ENCODE assay signal across 1 cellular context in the genomic region with DNA sequence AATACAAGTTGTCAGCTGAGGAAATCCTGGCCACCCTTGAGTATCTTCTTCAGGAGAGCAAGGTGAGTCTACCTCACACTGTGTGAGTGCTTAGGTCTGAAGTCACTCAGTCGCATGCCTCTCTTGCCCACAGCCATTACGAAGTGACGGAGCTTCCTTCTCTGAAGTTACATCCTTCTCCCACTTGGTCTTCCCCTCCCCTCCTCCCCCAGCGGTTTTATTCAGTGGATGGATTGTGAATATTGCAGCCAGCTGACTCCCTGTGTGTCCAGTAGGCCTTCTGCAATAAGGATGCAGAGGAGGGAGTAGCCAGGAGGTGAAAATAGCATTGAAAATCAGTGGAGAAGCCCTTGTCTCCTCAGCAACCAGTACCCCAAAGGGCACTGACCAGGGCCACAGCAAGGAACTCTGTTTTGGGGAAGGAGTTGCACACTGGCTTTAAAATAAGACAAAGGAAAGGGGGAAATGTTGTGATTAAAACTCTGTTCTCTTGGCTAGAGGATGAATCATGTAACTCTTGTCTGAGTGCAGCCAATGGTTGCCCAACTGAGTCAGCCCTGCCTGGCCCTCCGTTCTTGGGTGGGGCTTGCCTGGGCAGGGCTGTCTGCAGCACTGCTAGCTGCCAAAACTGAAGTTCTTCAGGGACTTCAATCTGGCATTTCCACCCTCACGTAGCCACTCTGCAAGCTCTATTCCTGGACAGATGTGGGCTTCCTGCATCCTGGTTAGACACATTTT.
TF ChIP-seq lines count a peak whose summit lies in the region.

No MANE protein-coding gene starts in this region.

TF ChIP-seq in HEK293, 187 proteins besides CTCF, POLR2A, EP300 and RAD21 (continued from another document):
- TF ChIP-seq, protein P1, sequence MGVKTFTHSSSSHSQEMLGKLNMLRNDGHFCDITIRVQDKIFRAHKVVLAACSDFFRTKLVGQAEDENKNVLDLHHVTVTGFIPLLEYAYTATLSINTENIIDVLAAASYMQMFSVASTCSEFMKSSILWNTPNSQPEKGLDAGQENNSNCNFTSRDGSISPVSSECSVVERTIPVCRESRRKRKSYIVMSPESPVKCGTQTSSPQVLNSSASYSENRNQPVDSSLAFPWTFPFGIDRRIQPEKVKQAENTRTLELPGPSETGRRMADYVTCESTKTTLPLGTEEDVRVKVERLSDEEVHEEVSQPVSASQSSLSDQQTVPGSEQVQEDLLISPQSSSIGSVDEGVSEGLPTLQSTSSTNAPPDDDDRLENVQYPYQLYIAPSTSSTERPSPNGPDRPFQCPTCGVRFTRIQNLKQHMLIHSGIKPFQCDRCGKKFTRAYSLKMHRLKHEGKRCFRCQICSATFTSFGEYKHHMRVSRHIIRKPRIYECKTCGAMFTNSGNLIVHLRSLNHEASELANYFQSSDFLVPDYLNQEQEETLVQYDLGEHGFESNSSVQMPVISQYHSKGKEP (tag by site-specific recombination; IDR thresholded peaks at IDR 0.05), result no peak
- TF ChIP-seq ZNF211 (tag by site-specific recombination; IDR thresholded peaks at IDR 0.05; ENCODE audit: low read depth) (no peak), IKZF3 (tag by site-specific recombination; IDR thresholded peaks at IDR 0.05) (no peak), ZSCAN30 (tag by site-specific recombination; IDR thresholded peaks at IDR 0.05) (no peak), ZNF629 (tag by site-specific recombination; IDR thresholded peaks at IDR 0.05) (peak; percentile 15; the same call in 1 of the 2 replicates), ZNF292 (tag by site-specific recombination; IDR thresholded peaks at IDR 0.05; ENCODE audit: borderline replicate concordance, low read depth) (no peak), MEIS1 (CRISPR knock-in tag; IDR thresholded peaks at IDR 0.05; ENCODE audit: borderline replicate concordance) (no peak), ZNF175 (tag by site-specific recombination; IDR thresholded peaks at IDR 0.05) (no peak), WT1 (tag by site-specific recombination; IDR thresholded peaks at IDR 0.05) (no peak), ZNF239 (tag by site-specific recombination; IDR thresholded peaks at IDR 0.05) (no peak), ZNF366 (tag by site-specific recombination; conservative IDR thresholded peaks at IDR 0.05) (0 out of 2 replicates have a peak, but pooled peaks have one; percentile 25), TCF7L2 (IDR thresholded peaks at IDR 0.05; ENCODE audit: borderline replicate concordance, low read depth, low read length) (no peak), ZFP3 (tag by site-specific recombination; IDR thresholded peaks at IDR 0.05; ENCODE audit: low read depth) (no peak), SP2 (tag by site-specific recombination; IDR thresholded peaks at IDR 0.05) (peak; percentile 30), ZNF561 (tag by site-specific recombination; IDR thresholded peaks at IDR 0.05; ENCODE audit: borderline replicate concordance) (no peak), ZNF473 (tag by site-specific recombination; IDR thresholded peaks at IDR 0.05) (no peak), GLIS1 (tag by site-specific recombination; IDR thresholded peaks at IDR 0.05) (peak; percentile 61), ZNF521 (tag by site-specific recombination; IDR thresholded peaks at IDR 0.05) (no peak), GLI4 (tag by site-specific recombination; IDR thresholded peaks at IDR 0.05) (no peak)
- TF ChIP-seq, protein P2, sequence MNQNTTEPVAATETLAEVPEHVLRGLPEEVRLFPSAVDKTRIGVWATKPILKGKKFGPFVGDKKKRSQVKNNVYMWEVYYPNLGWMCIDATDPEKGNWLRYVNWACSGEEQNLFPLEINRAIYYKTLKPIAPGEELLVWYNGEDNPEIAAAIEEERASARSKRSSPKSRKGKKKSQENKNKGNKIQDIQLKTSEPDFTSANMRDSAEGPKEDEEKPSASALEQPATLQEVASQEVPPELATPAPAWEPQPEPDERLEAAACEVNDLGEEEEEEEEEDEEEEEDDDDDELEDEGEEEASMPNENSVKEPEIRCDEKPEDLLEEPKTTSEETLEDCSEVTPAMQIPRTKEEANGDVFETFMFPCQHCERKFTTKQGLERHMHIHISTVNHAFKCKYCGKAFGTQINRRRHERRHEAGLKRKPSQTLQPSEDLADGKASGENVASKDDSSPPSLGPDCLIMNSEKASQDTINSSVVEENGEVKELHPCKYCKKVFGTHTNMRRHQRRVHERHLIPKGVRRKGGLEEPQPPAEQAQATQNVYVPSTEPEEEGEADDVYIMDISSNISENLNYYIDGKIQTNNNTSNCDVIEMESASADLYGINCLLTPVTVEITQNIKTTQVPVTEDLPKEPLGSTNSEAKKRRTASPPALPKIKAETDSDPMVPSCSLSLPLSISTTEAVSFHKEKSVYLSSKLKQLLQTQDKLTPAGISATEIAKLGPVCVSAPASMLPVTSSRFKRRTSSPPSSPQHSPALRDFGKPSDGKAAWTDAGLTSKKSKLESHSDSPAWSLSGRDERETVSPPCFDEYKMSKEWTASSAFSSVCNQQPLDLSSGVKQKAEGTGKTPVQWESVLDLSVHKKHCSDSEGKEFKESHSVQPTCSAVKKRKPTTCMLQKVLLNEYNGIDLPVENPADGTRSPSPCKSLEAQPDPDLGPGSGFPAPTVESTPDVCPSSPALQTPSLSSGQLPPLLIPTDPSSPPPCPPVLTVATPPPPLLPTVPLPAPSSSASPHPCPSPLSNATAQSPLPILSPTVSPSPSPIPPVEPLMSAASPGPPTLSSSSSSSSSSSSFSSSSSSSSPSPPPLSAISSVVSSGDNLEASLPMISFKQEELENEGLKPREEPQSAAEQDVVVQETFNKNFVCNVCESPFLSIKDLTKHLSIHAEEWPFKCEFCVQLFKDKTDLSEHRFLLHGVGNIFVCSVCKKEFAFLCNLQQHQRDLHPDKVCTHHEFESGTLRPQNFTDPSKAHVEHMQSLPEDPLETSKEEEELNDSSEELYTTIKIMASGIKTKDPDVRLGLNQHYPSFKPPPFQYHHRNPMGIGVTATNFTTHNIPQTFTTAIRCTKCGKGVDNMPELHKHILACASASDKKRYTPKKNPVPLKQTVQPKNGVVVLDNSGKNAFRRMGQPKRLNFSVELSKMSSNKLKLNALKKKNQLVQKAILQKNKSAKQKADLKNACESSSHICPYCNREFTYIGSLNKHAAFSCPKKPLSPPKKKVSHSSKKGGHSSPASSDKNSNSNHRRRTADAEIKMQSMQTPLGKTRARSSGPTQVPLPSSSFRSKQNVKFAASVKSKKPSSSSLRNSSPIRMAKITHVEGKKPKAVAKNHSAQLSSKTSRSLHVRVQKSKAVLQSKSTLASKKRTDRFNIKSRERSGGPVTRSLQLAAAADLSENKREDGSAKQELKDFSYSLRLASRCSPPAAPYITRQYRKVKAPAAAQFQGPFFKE (tag by site-specific recombination; IDR thresholded peaks at IDR 0.05; ENCODE audit: borderline replicate concordance), result no peak
- TF ChIP-seq, protein P3, sequence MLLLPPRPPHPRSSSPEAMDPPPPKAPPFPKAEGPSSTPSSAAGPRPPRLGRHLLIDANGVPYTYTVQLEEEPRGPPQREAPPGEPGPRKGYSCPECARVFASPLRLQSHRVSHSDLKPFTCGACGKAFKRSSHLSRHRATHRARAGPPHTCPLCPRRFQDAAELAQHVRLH (tag by site-specific recombination; IDR thresholded peaks at IDR 0.05), result no peak
- TF ChIP-seq, protein P4, sequence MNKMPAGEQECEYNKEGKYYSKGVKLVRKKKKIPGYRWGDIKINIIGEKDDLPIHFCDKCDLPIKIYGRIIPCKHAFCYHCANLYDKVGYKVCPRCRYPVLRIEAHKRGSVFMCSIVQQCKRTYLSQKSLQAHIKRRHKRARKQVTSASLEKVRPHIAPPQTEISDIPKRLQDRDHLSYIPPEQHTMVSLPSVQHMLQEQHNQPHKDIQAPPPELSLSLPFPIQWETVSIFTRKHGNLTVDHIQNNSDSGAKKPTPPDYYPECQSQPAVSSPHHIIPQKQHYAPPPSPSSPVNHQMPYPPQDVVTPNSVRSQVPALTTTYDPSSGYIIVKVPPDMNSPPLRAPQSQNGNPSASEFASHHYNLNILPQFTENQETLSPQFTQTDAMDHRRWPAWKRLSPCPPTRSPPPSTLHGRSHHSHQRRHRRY (tag by site-specific recombination; IDR thresholded peaks at IDR 0.05), result no peak
- TF ChIP-seq, protein P5, sequence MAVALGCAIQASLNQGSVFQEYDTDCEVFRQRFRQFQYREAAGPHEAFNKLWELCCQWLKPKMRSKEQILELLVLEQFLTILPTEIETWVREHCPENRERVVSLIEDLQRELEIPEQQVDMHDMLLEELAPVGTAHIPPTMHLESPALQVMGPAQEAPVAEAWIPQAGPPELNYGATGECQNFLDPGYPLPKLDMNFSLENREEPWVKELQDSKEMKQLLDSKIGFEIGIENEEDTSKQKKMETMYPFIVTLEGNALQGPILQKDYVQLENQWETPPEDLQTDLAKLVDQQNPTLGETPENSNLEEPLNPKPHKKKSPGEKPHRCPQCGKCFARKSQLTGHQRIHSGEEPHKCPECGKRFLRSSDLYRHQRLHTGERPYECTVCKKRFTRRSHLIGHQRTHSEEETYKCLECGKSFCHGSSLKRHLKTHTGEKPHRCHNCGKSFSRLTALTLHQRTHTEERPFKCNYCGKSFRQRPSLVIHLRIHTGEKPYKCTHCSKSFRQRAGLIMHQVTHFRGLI (tag by site-specific recombination; IDR thresholded peaks at IDR 0.05), result peak; percentile 92
- TF ChIP-seq, protein P6, sequence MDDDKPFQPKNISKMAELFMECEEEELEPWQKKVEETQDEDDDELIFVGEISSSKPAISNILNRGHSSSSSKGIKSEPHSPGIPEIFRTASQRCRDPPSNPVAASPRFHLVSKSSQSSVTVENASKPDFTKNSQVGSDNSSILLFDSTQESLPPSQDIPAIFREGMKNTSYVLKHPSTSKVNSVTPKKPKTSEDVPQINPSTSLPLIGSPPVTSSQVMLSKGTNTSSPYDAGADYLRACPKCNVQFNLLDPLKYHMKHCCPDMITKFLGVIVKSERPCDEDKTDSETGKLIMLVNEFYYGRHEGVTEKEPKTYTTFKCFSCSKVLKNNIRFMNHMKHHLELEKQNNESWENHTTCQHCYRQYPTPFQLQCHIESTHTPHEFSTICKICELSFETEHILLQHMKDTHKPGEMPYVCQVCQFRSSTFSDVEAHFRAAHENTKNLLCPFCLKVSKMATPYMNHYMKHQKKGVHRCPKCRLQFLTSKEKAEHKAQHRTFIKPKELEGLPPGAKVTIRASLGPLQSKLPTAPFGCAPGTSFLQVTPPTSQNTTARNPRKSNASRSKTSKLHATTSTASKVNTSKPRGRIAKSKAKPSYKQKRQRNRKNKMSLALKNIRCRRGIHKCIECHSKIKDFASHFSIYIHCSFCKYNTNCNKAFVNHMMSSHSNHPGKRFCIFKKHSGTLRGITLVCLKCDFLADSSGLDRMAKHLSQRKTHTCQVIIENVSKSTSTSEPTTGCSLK (tag by site-specific recombination; IDR thresholded peaks at IDR 0.05), result no peak
- TF ChIP-seq, protein P7, sequence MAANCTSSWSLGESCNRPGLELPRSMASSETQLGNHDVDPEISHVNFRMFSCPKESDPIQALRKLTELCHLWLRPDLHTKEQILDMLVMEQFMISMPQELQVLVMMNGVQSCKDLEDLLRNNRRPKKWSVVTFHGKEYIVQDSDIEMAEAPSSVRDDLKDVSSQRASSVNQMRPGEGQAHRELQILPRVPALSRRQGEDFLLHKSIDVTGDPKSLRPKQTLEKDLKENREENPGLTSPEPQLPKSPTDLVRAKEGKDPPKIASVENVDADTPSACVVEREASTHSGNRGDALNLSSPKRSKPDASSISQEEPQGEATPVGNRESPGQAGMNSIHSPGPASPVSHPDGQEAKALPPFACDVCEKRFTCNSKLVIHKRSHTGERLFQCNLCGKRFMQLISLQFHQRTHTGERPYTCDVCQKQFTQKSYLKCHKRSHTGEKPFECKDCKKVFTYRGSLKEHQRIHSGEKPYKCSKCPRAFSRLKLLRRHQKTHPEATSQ (tag by site-specific recombination; IDR thresholded peaks at IDR 0.05), result no peak
- TF ChIP-seq, protein P8, sequence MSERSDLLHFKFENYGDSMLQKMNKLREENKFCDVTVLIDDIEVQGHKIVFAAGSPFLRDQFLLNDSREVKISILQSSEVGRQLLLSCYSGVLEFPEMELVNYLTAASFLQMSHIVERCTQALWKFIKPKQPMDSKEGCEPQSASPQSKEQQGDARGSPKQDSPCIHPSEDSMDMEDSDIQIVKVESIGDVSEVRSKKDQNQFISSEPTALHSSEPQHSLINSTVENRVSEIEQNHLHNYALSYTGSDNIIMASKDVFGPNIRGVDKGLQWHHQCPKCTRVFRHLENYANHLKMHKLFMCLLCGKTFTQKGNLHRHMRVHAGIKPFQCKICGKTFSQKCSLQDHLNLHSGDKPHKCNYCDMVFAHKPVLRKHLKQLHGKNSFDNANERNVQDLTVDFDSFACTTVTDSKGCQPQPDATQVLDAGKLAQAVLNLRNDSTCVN (tag by site-specific recombination; optimal IDR thresholded peaks at IDR 0.05), result no peak
